Comparison of ENCODE assay signal across 10 cellular contexts in the genomic region with DNA sequence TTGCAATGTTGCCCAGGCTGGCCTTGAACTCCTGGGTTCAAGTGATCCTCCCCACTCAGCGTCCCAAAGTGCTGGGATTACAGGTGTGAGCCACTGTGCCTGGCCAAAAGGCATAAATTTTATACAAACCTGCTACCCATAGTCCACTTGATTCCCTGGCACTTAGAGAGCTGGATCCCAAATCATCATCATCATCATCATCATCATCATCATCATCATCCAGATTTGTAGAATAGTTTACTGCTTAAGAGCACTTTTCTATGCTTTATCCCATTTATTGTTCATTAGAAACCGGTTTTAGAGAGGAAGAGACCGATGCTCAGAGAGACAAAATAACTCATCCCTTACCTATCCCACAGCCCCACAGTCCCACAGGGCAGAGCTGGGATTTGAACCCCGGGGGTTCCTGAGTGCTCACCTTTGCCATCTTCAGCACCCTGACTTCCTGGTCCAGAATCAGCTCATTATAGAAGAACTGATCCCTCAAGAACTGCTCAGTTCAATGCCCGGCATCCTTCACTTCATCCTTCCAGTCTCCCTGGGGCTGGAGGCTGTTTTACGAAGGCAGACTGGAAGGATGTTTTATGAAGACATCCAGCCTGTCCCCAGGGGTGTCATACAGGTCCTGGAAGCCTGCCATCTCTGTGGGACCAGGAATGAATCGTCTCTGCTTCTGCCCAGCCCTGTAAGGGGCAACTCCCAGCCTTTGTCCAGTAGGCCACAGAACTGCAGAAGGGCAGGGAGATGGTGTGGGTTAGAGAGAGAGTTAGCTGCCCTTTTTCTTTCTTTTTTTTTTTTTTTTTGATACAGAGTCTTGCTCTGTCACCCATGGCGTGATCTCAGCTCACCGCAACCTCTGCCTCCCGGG. TPM values are rescaled to one million over a fixed set of nuclear protein-coding genes. Genes with fewer than 3 reads are reported as not detected.
DNase-seq lines count a peak whose midpoint lies in the region; ATAC-seq and TF ChIP-seq lines count a peak whose summit lies in the region.
"Had no signal": no experiment of that assay in that cellular context is flagged by ENCODE, and none has a peak within 500 bp of the region (broad histone marks: within the 10 kb centered on the region; RNA-seq: fewer than 3 reads in every experiment).

No MANE protein-coding gene starts in this region.

- no peaks in the 10 kb centered on the region for H3K27me3 Mint-ChIP-seq in activated CD4-positive, alpha-beta T cell treated with anti-CD3 and anti-CD28 coated beads, Interleukin-2, amount 10 ng/mL, durations not matched to agents 24 days and 14 days
- no peaks in the 10 kb centered on the region for H3K27me3 Mint-ChIP-seq in effector memory CD8-positive, alpha-beta T cell
- H3K27me3 Mint-ChIP-seq in stimulated activated naive B cell treated with anti-CD40 and anti-IgM and Interleukin-4, amounts not matched to agents 10 μg/mL and 1 μg/mL and 100 μg/mL, for 72 hours = no peaks in the 10 kb centered on the region

- H3K27ac ChIP-seq in left lung (peak overlapping the region in 1 of 2 donors; percentile 83), substantia nigra (ENCODE audit: low read depth, low read length, poor library complexity, severe bottlenecking) (no peak overlapping the region)

- intact Hi-C loops in activated CD4-positive, alpha-beta T cell treated with anti-CD3 and anti-CD28 coated beads, Interleukin-2, amount 10 ng/mL, durations not matched to agents 24 days and 14 days (cut with micrococcal nuclease) = no loop called here
- intact Hi-C loops in left lung (cut with DNase I) = no loop called here

- H3K4me3 Mint-ChIP-seq in activated CD4-positive, alpha-beta T cell treated with anti-CD3 and anti-CD28 coated beads, Interleukin-2, amount 10 ng/mL, durations not matched to agents 24 days and 14 days = peak overlapping the region; percentile 81
- peak overlapping the region; percentile 87 to 92 for H3K4me3 Mint-ChIP-seq in effector memory CD8-positive, alpha-beta T cell
- H3K4me3 Mint-ChIP-seq in stimulated activated naive B cell treated with anti-CD40 and anti-IgM and Interleukin-4, amounts not matched to agents 10 μg/mL and 1 μg/mL and 100 μg/mL, for 72 hours = peak overlapping the region; percentile 80 to 82

- no peaks in the 10 kb centered on the region for H3K27me3 ChIP-seq in left lung

- H3K36me3 ChIP-seq in left lung = no peaks in the 10 kb centered on the region

- H3K4me1 Mint-ChIP-seq in activated CD4-positive, alpha-beta T cell treated with anti-CD3 and anti-CD28 coated beads, Interleukin-2, amount 10 ng/mL, durations not matched to agents 24 days and 14 days = peaks cover 14% of the 10 kb centered on the region
- peaks cover 8 to 12% of the 10 kb centered on the region in 2 donors for H3K4me1 Mint-ChIP-seq in effector memory CD8-positive, alpha-beta T cell (ENCODE audit: low read depth in 2 of 2)
- peaks cover 6 to 17% of the 10 kb centered on the region in 2 donors for H3K4me1 Mint-ChIP-seq in stimulated activated naive B cell treated with anti-CD40 and anti-IgM and Interleukin-4, amounts not matched to agents 10 μg/mL and 1 μg/mL and 100 μg/mL, for 72 hours

- peaks cover 0 to 17% of the 10 kb centered on the region in 2 donors for H3K4me1 ChIP-seq in left lung

- no peak overlapping the region for H3K4me3 ChIP-seq in left lung

- no peaks in the 10 kb centered on the region for H3K9me3 ChIP-seq in left lung
- H3K9me3 ChIP-seq: A549 had no signal

- ATAC-seq in HG03175 (IDR thresholded peaks at IDR 0.05; ENCODE audit: unreplicated experiment) (peak; percentile 12), GM21737 (IDR thresholded peaks at IDR 0.05; ENCODE audit: unreplicated experiment) (no peak), left lung (no peak)
- no peak for ATAC-seq in effector memory CD8-positive, alpha-beta T cell (replicated peaks)
- peak in 1 of 2 donors; percentile 7 for ATAC-seq in stimulated activated naive B cell treated with anti-CD40 and anti-IgM and Interleukin-4, amounts not matched to agents 10 μg/mL and 1 μg/mL and 100 μg/mL, for 72 hours (replicated peaks)

- DNase-seq in activated CD4-positive, alpha-beta T cell treated with anti-CD3 and anti-CD28 coated beads, Interleukin-2, amount 10 ng/mL, durations not matched to agents 24 days and 14 days = peak; percentile 57
- DNase-seq in activated CD4-positive, alpha-beta T cell treated with anti-CD3 and anti-CD28 coated beads for 1 hour = no peak
- no peak for DNase-seq in effector memory CD8-positive, alpha-beta T cell
- DNase-seq in stimulated activated naive B cell treated with anti-CD40 and anti-IgM and Interleukin-4, amounts not matched to agents 10 μg/mL and 1 μg/mL and 100 μg/mL, for 72 hours = no peak
- DNase-seq in left lung (no peak), substantia nigra (lab: John Stamatoyannopoulos, UW) (no peak)
- DNase-seq: cortex of kidney had no signal

- H3K36me3 Mint-ChIP-seq in activated CD4-positive, alpha-beta T cell treated with anti-CD3 and anti-CD28 coated beads, Interleukin-2, amount 10 ng/mL, durations not matched to agents 24 days and 14 days (ENCODE audit: low read depth) = no peaks in the 10 kb centered on the region
- H3K36me3 Mint-ChIP-seq in effector memory CD8-positive, alpha-beta T cell (ENCODE audit: insufficient read depth) = peaks cover 15% of the 10 kb centered on the region
- H3K36me3 Mint-ChIP-seq in stimulated activated naive B cell treated with anti-CD40 and anti-IgM and Interleukin-4, amounts not matched to agents 10 μg/mL and 1 μg/mL and 100 μg/mL, for 72 hours = no peaks in the 10 kb centered on the region

- peak overlapping the region; percentile 90 for H3K27ac Mint-ChIP-seq in activated CD4-positive, alpha-beta T cell treated with anti-CD3 and anti-CD28 coated beads, Interleukin-2, amount 10 ng/mL, durations not matched to agents 24 days and 14 days
- H3K27ac Mint-ChIP-seq in effector memory CD8-positive, alpha-beta T cell = peak overlapping the region; percentile 98 to 100
- peak overlapping the region; percentile 91 for H3K27ac Mint-ChIP-seq in stimulated activated naive B cell treated with anti-CD40 and anti-IgM and Interleukin-4, amounts not matched to agents 10 μg/mL and 1 μg/mL and 100 μg/mL, for 72 hours

- TF ChIP-seq CTCF in left lung (IDR thresholded peaks at IDR 0.05) = no peak

- H3K9me3 Mint-ChIP-seq in activated CD4-positive, alpha-beta T cell treated with anti-CD3 and anti-CD28 coated beads, Interleukin-2, amount 10 ng/mL, durations not matched to agents 24 days and 14 days = no peaks in the 10 kb centered on the region
- H3K9me3 Mint-ChIP-seq in effector memory CD8-positive, alpha-beta T cell = no peaks in the 10 kb centered on the region
- no peaks in the 10 kb centered on the region for H3K9me3 Mint-ChIP-seq in stimulated activated naive B cell treated with anti-CD40 and anti-IgM and Interleukin-4, amounts not matched to agents 10 μg/mL and 1 μg/mL and 100 μg/mL, for 72 hours

RNA-seq across cellular contexts. Expression of a gene that starts 20.2 kb away (rescaled TPM):
- 2.9 and 3.0 TPM in 2 replicates for total RNA-seq in activated CD4-positive, alpha-beta T cell treated with anti-CD3 and anti-CD28 coated beads, Interleukin-2, amount 10 ng/mL, durations not matched to agents 24 days and 14 days
- 10 to 100 TPM in 1 of 2 donors, 1 to 10 TPM in 1; 4.8 to 11.9 TPM for total RNA-seq in left lung

RNA-seq across cellular contexts. Expression of a gene that starts 43.0 kb away (rescaled TPM):
- total RNA-seq in activated CD4-positive, alpha-beta T cell treated with anti-CD3 and anti-CD28 coated beads, Interleukin-2, amount 10 ng/mL, durations not matched to agents 24 days and 14 days = 32.5 and 35.3 TPM in 2 replicates
- 10 to 100 TPM; 11.9 to 15.7 TPM for total RNA-seq in left lung
